Comparison of ENCODE assay signal across 19 cellular contexts in genomic region chrX:9659571-9660195, GRCh38.
"Had no signal": no experiment of that assay in that cellular context is flagged by ENCODE, and none has a peak within 500 bp of the region (broad histone marks: within the 10 kb centered on the region; RNA-seq: fewer than 3 reads in every experiment).

No MANE protein-coding gene starts in this region.

- H3K9me3 ChIP-seq: esophagus squamous epithelium, lower lobe of right lung, pancreas, tibial artery had no signal

- H3K4me2 ChIP-seq: neural progenitor cell had no signal

- H3K27ac Mint-ChIP-seq: activated CD4-positive, alpha-beta T cell treated with anti-CD3 and anti-CD28 coated beads, Interleukin-2, amount 10 ng/mL, durations not matched to agents 24 days and 14 days; activated CD8-positive, alpha-beta T cell treated with anti-CD3 and anti-CD28 coated beads, Interleukin-2, amount 10 ng/mL, durations not matched to agents 7 days and 5 days; activated naive CD8-positive, alpha-beta T cell treated with anti-CD3 and anti-CD28 coated beads for 36 hours; mesothelial cell of epicardium; neural progenitor cell; stimulated activated memory B cell treated with anti-CD40 and anti-IgM and Interleukin-4, amounts not matched to agents 10 μg/mL and 1 μg/mL and 100 μg/mL, for 72 hours had no signal

- H3K9me3 Mint-ChIP-seq: activated CD4-positive, alpha-beta T cell treated with anti-CD3 and anti-CD28 coated beads, Interleukin-2, amount 10 ng/mL, durations not matched to agents 24 days and 14 days; activated naive CD8-positive, alpha-beta T cell treated with anti-CD3 and anti-CD28 coated beads for 36 hours had no signal

- H3K4me1 Mint-ChIP-seq: activated CD4-positive, alpha-beta T cell treated with anti-CD3 and anti-CD28 coated beads, Interleukin-2, amount 10 ng/mL, durations not matched to agents 24 days and 14 days; mesothelial cell of epicardium; neural progenitor cell had no signal

- H3K27ac ChIP-seq: brain microvascular endothelial cell, esophagus squamous epithelium, lower lobe of right lung, neural progenitor cell, pancreas, tibial artery had no signal

- H3K27me3 Mint-ChIP-seq: activated CD4-positive, alpha-beta T cell treated with anti-CD3 and anti-CD28 coated beads, Interleukin-2, amount 10 ng/mL, durations not matched to agents 24 days and 14 days; activated naive CD8-positive, alpha-beta T cell treated with anti-CD3 and anti-CD28 coated beads for 36 hours; stimulated activated memory B cell treated with anti-CD40 and anti-IgM and Interleukin-4, amounts not matched to agents 10 μg/mL and 1 μg/mL and 100 μg/mL, for 72 hours had no signal

- DNase-seq: activated CD4-positive, alpha-beta T cell treated with anti-CD3 and anti-CD28 coated beads, Interleukin-2, amount 10 ng/mL, durations not matched to agents 24 days and 14 days; activated CD4-positive, CD25-positive, alpha-beta regulatory T cell; activated CD8-positive, alpha-beta T cell treated with anti-CD3 and anti-CD28 coated beads, Interleukin-2, amount 10 ng/mL, durations not matched to agents 7 days and 5 days; activated naive CD8-positive, alpha-beta T cell treated with anti-CD3 and anti-CD28 coated beads for 36 hours; amygdala; brain microvascular endothelial cell; cortex of kidney; effector CD4-positive, alpha-beta T cell; esophagus squamous epithelium; foreskin fibroblast; hypothalamus; kidney glomerular epithelial cell; lower lobe of right lung; pancreas; stimulated activated CD4-positive, alpha-beta T cell treated with anti-CD3 and anti-CD28 coated beads, Interleukin-2, amount 100 ng/mL, for 48 hours; tibial artery had no signal

- H3K4me3 Mint-ChIP-seq: activated CD4-positive, alpha-beta T cell treated with anti-CD3 and anti-CD28 coated beads, Interleukin-2, amount 10 ng/mL, durations not matched to agents 24 days and 14 days; activated CD8-positive, alpha-beta T cell treated with anti-CD3 and anti-CD28 coated beads, Interleukin-2, amount 10 ng/mL, durations not matched to agents 7 days and 5 days; activated naive CD8-positive, alpha-beta T cell treated with anti-CD3 and anti-CD28 coated beads for 36 hours; mesothelial cell of epicardium; neural progenitor cell; stimulated activated memory B cell treated with anti-CD40 and anti-IgM and Interleukin-4, amounts not matched to agents 10 μg/mL and 1 μg/mL and 100 μg/mL, for 72 hours had no signal

- H3K9ac ChIP-seq: neural progenitor cell had no signal

- H2AFZ ChIP-seq: neural progenitor cell had no signal

- H3K4me1 ChIP-seq: esophagus squamous epithelium, lower lobe of right lung, neural progenitor cell, pancreas had no signal

- H3K4me3 ChIP-seq: esophagus squamous epithelium, lower lobe of right lung, neural progenitor cell, pancreas, tibial artery had no signal

- H3K36me3 ChIP-seq: brain microvascular endothelial cell, lower lobe of right lung, neural progenitor cell, pancreas had no signal

- ATAC-seq: activated CD8-positive, alpha-beta T cell treated with anti-CD3 and anti-CD28 coated beads, Interleukin-2, amount 10 ng/mL, durations not matched to agents 7 days and 5 days; lower lobe of right lung; pancreas; stimulated activated memory B cell treated with anti-CD40 and anti-IgM and Interleukin-4, amounts not matched to agents 10 μg/mL and 1 μg/mL and 100 μg/mL, for 72 hours had no signal

- H3K27me3 ChIP-seq: brain microvascular endothelial cell, esophagus squamous epithelium, neural progenitor cell, pancreas, tibial artery had no signal
